8 cellular contexts compared by ENCODE assay signal in the genomic region with DNA sequence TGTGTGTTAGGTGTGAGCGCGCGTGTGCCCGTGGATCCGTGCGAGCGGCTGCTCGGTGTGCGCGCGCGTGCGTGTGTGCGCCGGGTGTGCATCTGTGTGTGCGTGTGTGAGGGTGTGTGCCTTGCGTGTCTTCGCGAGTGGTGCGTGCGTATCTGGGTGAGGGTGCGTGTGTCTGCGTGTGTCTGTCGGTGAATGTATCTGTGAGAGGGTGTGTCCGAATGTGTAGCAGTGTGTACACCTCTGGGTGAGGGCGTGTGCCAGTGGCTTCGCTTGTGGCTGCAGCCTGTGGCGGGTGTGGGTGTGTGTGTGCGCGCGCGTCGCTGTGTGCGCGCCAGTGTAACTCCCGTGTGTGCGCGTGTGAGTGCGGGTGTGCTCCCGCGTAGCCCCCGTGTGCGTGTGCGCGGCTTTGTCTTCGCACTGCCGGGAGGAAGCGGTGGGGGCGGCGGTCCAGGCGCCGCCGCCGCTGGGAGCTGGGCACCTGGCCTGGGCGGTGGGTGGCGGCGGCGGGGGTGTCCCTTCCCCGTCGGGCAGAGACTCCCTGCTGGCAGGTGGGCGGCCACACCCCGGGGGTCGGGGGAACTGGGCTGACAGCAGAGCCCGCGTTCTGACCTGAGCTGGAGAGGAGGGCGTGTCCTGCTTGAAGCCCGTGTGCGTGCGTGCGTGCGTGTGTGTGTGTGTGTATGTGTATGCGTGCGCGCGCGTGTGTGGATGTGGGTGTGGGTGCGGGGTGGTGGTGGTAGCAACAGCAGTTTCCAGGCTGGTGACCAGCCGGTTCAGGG.
DNase-seq lines count a peak whose midpoint lies in the region; ATAC-seq, FAIRE-seq and TF ChIP-seq lines count a peak whose summit lies in the region.

No MANE protein-coding gene starts in this region.

- TF ChIP-seq CTCF in CD8-positive, alpha-beta T cell (IDR thresholded peaks at IDR 0.05): no peak
- TF ChIP-seq CTCF in NB4 (IDR thresholded peaks at IDR 0.05; ENCODE audit: low read depth, low read length) (no peak), endothelial cell of umbilical vein (IDR thresholded peaks at IDR 0.05; ENCODE audit: extremely low read depth in 1 of 2, insufficient read depth in 1 of 2, low read depth in 1 of 2, low read length in 2 of 2) (no peak)

- peaks cover 8% of the 10 kb centered on the region for H3K27me3 ChIP-seq in CD8-positive, alpha-beta T cell (ENCODE audit: insufficient read depth, low read length)
- H3K27me3 ChIP-seq in endothelial cell of umbilical vein (ENCODE audit: control insufficient read depth in 2 of 2, insufficient read depth in 2 of 2, low read length in 2 of 2) (peaks cover 6 to 12% of the 10 kb centered on the region in 2 experiments), thymus (ENCODE audit: control insufficient read depth, insufficient read depth) (peaks cover 34% of the 10 kb centered on the region)

- H3K9me3 ChIP-seq in CD8-positive, alpha-beta T cell (ENCODE audit: low read length): no peaks in the 10 kb centered on the region
- H3K9me3 ChIP-seq in endothelial cell of umbilical vein (replicated peaks; ENCODE audit: control insufficient read depth, insufficient read depth, low read length): no peaks in the 10 kb centered on the region
- no peaks in the 10 kb centered on the region for H3K9me3 ChIP-seq in thymus (ENCODE audit: control insufficient read depth)

- H3K27ac Mint-ChIP-seq in CD8-positive, alpha-beta T cell: peak overlapping the region; percentile 18

- H3K27me3 Mint-ChIP-seq in CD8-positive, alpha-beta T cell (ENCODE audit: low read depth): peaks cover 36% of the 10 kb centered on the region

- intact Hi-C loops in CD8-positive, alpha-beta T cell (cut with DNase I, micrococcal nuclease): loop anchor here in 1 of 2 experiments (2.0 kb wide), 1 partner anchor 42 kb away; no protein-coding TSS in a partner anchor
- intact Hi-C loops in endothelial cell of umbilical vein (cut with micrococcal nuclease): loop anchor here (5.0 kb wide), 2 partner anchors 41 to 96 kb away; no protein-coding TSS in a partner anchor

- peaks cover 9% of the 10 kb centered on the region for H3K4me1 ChIP-seq in CD8-positive, alpha-beta T cell (ENCODE audit: insufficient read depth, low read length)
- H3K4me1 ChIP-seq in endothelial cell of umbilical vein (ENCODE audit: control insufficient read depth, extremely low read depth, insufficient read depth, low read length): peaks cover 25% of the 10 kb centered on the region
- peaks cover 11% of the 10 kb centered on the region for H3K4me1 ChIP-seq in thymus (ENCODE audit: control insufficient read depth, insufficient read depth, low read length)

- CTCF ChIA-PET in CD8-positive, alpha-beta T cell (lab: Charles Lee): interaction anchor here (0.7 kb wide), 1 partner anchor 100 kb away, joined by 3 read pairs; no protein-coding TSS in a partner anchor
- CTCF ChIA-PET in endothelial cell of umbilical vein (lab: Charles Lee): interaction anchor here (0.6 to 3.9 kb wide), 8 partner anchors 9 to 102 kb away, joined by 3 to 32 read pairs (median 4); no protein-coding TSS in a partner anchor

- FAIRE-seq in endothelial cell of umbilical vein (lab: Jason Lieb, UNC): no peak

- peaks cover 15% of the 10 kb centered on the region for H3K4me1 Mint-ChIP-seq in CD8-positive, alpha-beta T cell (ENCODE audit: low read depth)

- H3K36me3 Mint-ChIP-seq in CD8-positive, alpha-beta T cell: no peaks in the 10 kb centered on the region

- peak overlapping the region; percentile 1 for H2AFZ ChIP-seq in endothelial cell of umbilical vein (ENCODE audit: low read depth, low read length)

- no peaks in the 10 kb centered on the region for H3K36me3 ChIP-seq in CD8-positive, alpha-beta T cell (ENCODE audit: insufficient read depth, low read length)
- no peaks in the 10 kb centered on the region for H3K36me3 ChIP-seq in endothelial cell of umbilical vein (ENCODE audit: control insufficient read depth in 2 of 2, extremely low read depth in 1 of 2, insufficient read depth in 2 of 2, low read length in 2 of 2)
- H3K36me3 ChIP-seq in thymus (ENCODE audit: control insufficient read depth, insufficient read depth): no peaks in the 10 kb centered on the region

- peak in 5 of 7 experiments; percentile 5 to 60 (median 35) for DNase-seq in CD8-positive, alpha-beta T cell
- DNase-seq in NB4 (ENCODE audit: low read depth) (peak; percentile 48), activated T-cell treated with anti-CD3 and anti-CD28 coated beads for 1 hour (ENCODE audit: low read depth) (peak; percentile 19), endothelial cell of umbilical vein (ENCODE audit: low read depth, low spot score) (peak; percentile 24), myocyte (ENCODE audit: low read depth) (peak; percentile 30), NCI-H1694 treated with DMSO at 0.1 percent for 48 hours (lab: John Stamatoyannopoulos, UW) (no peak)

- peak overlapping the region; percentile 90 for H3K4me3 Mint-ChIP-seq in CD8-positive, alpha-beta T cell

- no peak overlapping the region for H3K9ac ChIP-seq in endothelial cell of umbilical vein (replicated peaks; ENCODE audit: extremely low read depth, insufficient read depth, low read length)

- no peaks in the 10 kb centered on the region for H3K79me2 ChIP-seq in endothelial cell of umbilical vein (ENCODE audit: control insufficient read depth, insufficient read depth, low read length)

- H3K9me1 ChIP-seq in endothelial cell of umbilical vein (replicated peaks; ENCODE audit: control insufficient read depth, extremely low read depth, insufficient read depth, low read length): no peaks in the 10 kb centered on the region

- POLR2A ChIA-PET in CD8-positive, alpha-beta T cell (lab: Charles Lee): no interaction called here
- POLR2A ChIA-PET in endothelial cell of umbilical vein (lab: Charles Lee): no interaction called here

- peak; percentile 53 for ATAC-seq in CD8-positive, alpha-beta T cell
- no peak for ATAC-seq in GM19328 (IDR thresholded peaks at IDR 0.05; ENCODE audit: unreplicated experiment)

- no peaks in the 10 kb centered on the region for H3K9me3 Mint-ChIP-seq in CD8-positive, alpha-beta T cell

- H4K20me1 ChIP-seq in endothelial cell of umbilical vein (replicated peaks; ENCODE audit: control insufficient read depth, extremely low read depth, insufficient read depth, low read length): no peaks in the 10 kb centered on the region

- H3K27ac ChIP-seq in CD8-positive, alpha-beta T cell (ENCODE audit: low read depth, low read length): no peak overlapping the region
- H3K27ac ChIP-seq in endothelial cell of umbilical vein (ENCODE audit: insufficient read depth, low read depth, low read length) (no peak overlapping the region), thymus (ENCODE audit: low read depth) (peak overlapping the region; percentile 31)

- BruUV-seq in endothelial cell of umbilical vein (replicated peaks; lab: Mats Ljungman, UMichigan): no TSS peak

- 1% methylated on average over 78 of the region's 78 CpGs for WGBS in thymus

- H3K4me2 ChIP-seq in endothelial cell of umbilical vein (ENCODE audit: insufficient read depth, low read length): peak overlapping the region; percentile 4

- dilution Hi-C loops in endothelial cell of umbilical vein (cut with MboI; ENCODE audit: extremely low pct_ligation_motif_present, low sequenced_read_pairs): no loop called here

- TF ChIP-seq POLR2A in NB4 (IDR thresholded peaks at IDR 0.05; ENCODE audit: extremely low read depth, insufficient read length) (no peak), endothelial cell of umbilical vein (IDR thresholded peaks at IDR 0.05; ENCODE audit: low read depth, low read length) (peak; percentile 42)

- peak overlapping the region; percentile 69 for H3K4me3 ChIP-seq in CD8-positive, alpha-beta T cell (ENCODE audit: low read depth, low read length)
- H3K4me3 ChIP-seq in NB4 (ENCODE audit: low read depth, low read length) (peak overlapping the region; percentile 47), endothelial cell of umbilical vein (replicated peaks in 1 of 3; ENCODE audit: insufficient read depth in 1 of 3, low read depth in 1 of 3, low read length in 3 of 3) (peak overlapping the region in 2 of 3 experiments; percentile 1 to 47), thymus (ENCODE audit: low read length) (peak overlapping the region; percentile 55)

TF ChIP-seq in endothelial cell of umbilical vein, 7 proteins besides CTCF, POLR2A, EP300 and RAD21:
- TF ChIP-seq POLR2AphosphoS5 (IDR thresholded peaks at IDR 0.05; ENCODE audit: insufficient read depth, low read depth, low read length) (no peak), EZH2 (IDR thresholded peaks at IDR 0.05; ENCODE audit: borderline replicate concordance, low read depth, low read length, severe bottlenecking) (peak; percentile 71)
